ENCODE assay signal across 20 cellular contexts in the genomic region with DNA sequence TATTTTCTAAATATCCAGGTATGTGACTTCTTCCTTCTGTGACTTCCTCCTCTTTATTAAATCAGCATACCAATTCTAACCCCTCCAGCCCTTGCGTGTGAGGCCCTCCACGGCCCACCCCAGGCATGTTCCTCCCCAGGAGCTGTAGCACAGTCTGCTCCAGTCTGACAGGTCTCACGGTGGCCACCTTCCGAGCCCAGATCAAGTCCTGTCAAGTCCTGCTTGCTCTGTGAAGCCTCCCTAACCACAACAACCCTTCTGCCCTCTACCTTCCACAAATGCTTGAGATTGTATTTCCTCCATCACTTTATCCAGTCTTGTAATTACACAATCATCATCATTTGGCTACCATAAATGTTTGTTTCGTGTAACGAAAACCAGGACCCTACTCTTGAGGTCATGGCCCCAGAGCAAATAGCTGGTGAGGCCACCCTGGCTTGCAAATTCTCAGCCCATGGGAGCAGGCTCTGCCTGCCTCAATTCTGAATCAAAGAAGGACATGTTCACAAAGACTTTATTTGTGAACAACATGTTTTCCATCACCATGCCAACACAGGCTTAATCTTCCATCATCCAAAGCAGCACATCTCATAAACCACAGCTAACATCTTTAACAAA. TPM values are rescaled to one million over a fixed set of nuclear protein-coding genes. Genes with fewer than 3 reads are reported as not detected.
DNase-seq lines count a peak whose midpoint lies in the region; ATAC-seq and TF ChIP-seq lines count a peak whose summit lies in the region.
"Had no signal": no experiment of that assay in that cellular context is flagged by ENCODE, and none has a peak within 500 bp of the region (broad histone marks: within the 10 kb centered on the region; RNA-seq: fewer than 3 reads in every experiment).

No MANE protein-coding gene starts in this region.

- no peaks in the 10 kb centered on the region for H3K36me3 Mint-ChIP-seq in brain
- H3K36me3 Mint-ChIP-seq in nephron (ENCODE audit: low read depth): no peaks in the 10 kb centered on the region

- H3K9me3 Mint-ChIP-seq in brain (no peaks in the 10 kb centered on the region), nephron (no peaks in the 10 kb centered on the region)

- intact Hi-C loops in right lobe of liver (cut with DNase I): loop anchor here (5.0 kb wide), 2 partner anchors 141 to 146 kb away; partner anchors contain the start of gene PGLYRP4 (in 1 of the 2)
- intact Hi-C loops in aorta (cut with DNase I): no loop called here

- ATAC-seq in right lobe of liver (no peak), aorta (ENCODE audit: low FRiP score) (no peak), GM21619 (IDR thresholded peaks at IDR 0.05; ENCODE audit: unreplicated experiment) (no peak)
- ATAC-seq: activated CD4-positive, alpha-beta T cell treated with anti-CD3 and anti-CD28 coated beads for 36 hours; left colon had no signal

- peaks cover 37% of the 10 kb centered on the region for H3K4me1 Mint-ChIP-seq in brain
- H3K4me1 Mint-ChIP-seq in nephron: peaks cover 7% of the 10 kb centered on the region
- H3K4me1 Mint-ChIP-seq: activated CD4-positive, alpha-beta T cell treated with anti-CD3 and anti-CD28 coated beads for 36 hours had no signal

- DNase-seq in right lobe of liver (no peak), aorta (no peak), HEK293T (ENCODE audit: extremely low spot score) (no peak)
- DNase-seq in effector CD8-positive, alpha-beta T cell (lab: John Stamatoyannopoulos, UW): no peak
- DNase-seq: activated CD4-positive, alpha-beta T cell treated with anti-CD3 and anti-CD28 coated beads for 36 hours; activated CD8-positive, alpha-beta memory T cell treated with anti-CD3 and anti-CD28 coated beads, Interleukin-2, amount 50 U/mL, for 48 hours; activated effector memory CD4-positive, alpha-beta T cell treated with anti-CD3 and anti-CD28 coated beads, Interleukin-2, amount 50 U/mL, for 16 hours; amniotic stem cell; Caco-2; colonic mucosa; left colon; NCI-H1105; NCI-H2171 treated with DMSO at 0.1 percent for 48 hours; stimulated activated CD4-positive, alpha-beta T cell treated with anti-CD3 and anti-CD28 coated beads, Interleukin-4, amount 100 ng/mL, for 4 hours had no signal

- H3K27ac ChIP-seq in liver (ENCODE audit: low read depth in 1 of 2, low read length in 2 of 2) (no peak overlapping the region), right lobe of liver (no peak overlapping the region), aorta (ENCODE audit: low read depth in 1 of 2, low read length in 2 of 2) (peak overlapping the region; percentile 1 to 72)
- H3K27ac ChIP-seq: colonic mucosa had no signal

- no peak overlapping the region for H3K4me3 ChIP-seq in liver (ENCODE audit: low read depth in 1 of 3, low read length in 3 of 3)
- no peak overlapping the region for H3K4me3 ChIP-seq in right lobe of liver
- no peak overlapping the region for H3K4me3 ChIP-seq in aorta (ENCODE audit: low read length in 2 of 2)
- H3K4me3 ChIP-seq: colonic mucosa had no signal

- WGBS in liver: 73% methylated on average over 6 of the region's 6 CpGs
- 65% methylated on average over 6 of the region's 6 CpGs for WGBS in right lobe of liver (ENCODE audit: insufficient coverage, low coverage, low lambda C conversion rate, missing lambda C conversion rate)
- 55 to 59% methylated on average over 6 of the region's 6 CpGs for WGBS in aorta, 2 donors

- no peak overlapping the region for H3K9ac ChIP-seq in liver (ENCODE audit: low read depth in 1 of 2, low read length in 2 of 2)

- no peak for TF ChIP-seq POLR2A in right lobe of liver (IDR thresholded peaks at IDR 0.05)

- CTCF ChIA-PET in HEK293T (lab: Yijun Ruan, JAX): interaction anchor here (2.3 to 4.7 kb wide), 4 partner anchors 8 to 141 kb away, joined by 16 to 98 read pairs (median 22); partner anchors contain the start of genes PGLYRP4 and S100A9

- H3K4me1 ChIP-seq in liver (ENCODE audit: control insufficient read depth in 4 of 4, insufficient read depth in 4 of 4, low read length in 3 of 4) (no peaks in the 10 kb centered on the region), right lobe of liver (no peaks in the 10 kb centered on the region), aorta (ENCODE audit: control insufficient read depth in 1 of 2, insufficient read depth in 2 of 2, low read length in 2 of 2) (peaks cover 0 to 8% of the 10 kb centered on the region in 2 donors)
- H3K4me1 ChIP-seq: Caco-2, colonic mucosa had no signal

- H3K4me3 Mint-ChIP-seq in brain (no peak overlapping the region), nephron (no peak overlapping the region)
- H3K4me3 Mint-ChIP-seq: activated CD4-positive, alpha-beta T cell treated with anti-CD3 and anti-CD28 coated beads for 36 hours had no signal

- POLR2A ChIA-PET in HEK293T (lab: Yijun Ruan, JAX): no interaction called here

- H3K27ac Mint-ChIP-seq in brain (peak overlapping the region in 3 of 5 experiments; percentile 6 to 73 (median 39)), nephron (peak overlapping the region in 2 of 3 experiments; percentile 41 to 47)
- H3K27ac Mint-ChIP-seq: activated CD4-positive, alpha-beta T cell treated with anti-CD3 and anti-CD28 coated beads for 36 hours had no signal

- TF ChIP-seq CTCF in liver (IDR thresholded peaks at IDR 0.05; ENCODE audit: low read depth, low read length, missing input control) (no peak), right lobe of liver (IDR thresholded peaks at IDR 0.05) (no peak), brain (conservative IDR thresholded peaks at IDR 0.05) (no peak), nephron (IDR thresholded peaks at IDR 0.05; ENCODE audit: unreplicated experiment in 3 of 3) (no peak)

- H3K27me3 Mint-ChIP-seq in brain (peaks cover 14% of the 10 kb centered on the region), nephron (ENCODE audit: low read depth) (no peaks in the 10 kb centered on the region)

- no peak for TF ChIP-seq RAD21 in liver (IDR thresholded peaks at IDR 0.05)

- H3K9me3 ChIP-seq in liver (ENCODE audit: control insufficient read depth in 4 of 4, low read length in 3 of 4) (no peaks in the 10 kb centered on the region), right lobe of liver (no peaks in the 10 kb centered on the region), aorta (ENCODE audit: control insufficient read depth, low read length) (no peaks in the 10 kb centered on the region)
- H3K9me3 ChIP-seq: Caco-2, colonic mucosa had no signal

- H3K36me3 ChIP-seq in liver (ENCODE audit: control insufficient read depth in 4 of 4, insufficient read depth in 3 of 4, low read depth in 1 of 4, low read length in 3 of 4) (no peaks in the 10 kb centered on the region), right lobe of liver (no peaks in the 10 kb centered on the region), aorta (ENCODE audit: control insufficient read depth in 1 of 2, insufficient read depth in 2 of 2, low read length in 1 of 2) (no peaks in the 10 kb centered on the region)
- H3K36me3 ChIP-seq: colonic mucosa had no signal

- H3K27me3 ChIP-seq in liver (ENCODE audit: control insufficient read depth in 4 of 4, insufficient read depth in 4 of 4, low read length in 3 of 4): peaks cover 0 to 2% (median 0%) of the 10 kb centered on the region in 4 donors
- H3K27me3 ChIP-seq in right lobe of liver: no peaks in the 10 kb centered on the region
- no peaks in the 10 kb centered on the region for H3K27me3 ChIP-seq in aorta (ENCODE audit: control insufficient read depth in 1 of 2, insufficient read depth in 2 of 2, low read length in 1 of 2)
- H3K27me3 ChIP-seq: colonic mucosa had no signal

TF ChIP-seq in liver, 16 proteins besides CTCF, POLR2A, EP300 and RAD21:
- TF ChIP-seq, protein P1, sequence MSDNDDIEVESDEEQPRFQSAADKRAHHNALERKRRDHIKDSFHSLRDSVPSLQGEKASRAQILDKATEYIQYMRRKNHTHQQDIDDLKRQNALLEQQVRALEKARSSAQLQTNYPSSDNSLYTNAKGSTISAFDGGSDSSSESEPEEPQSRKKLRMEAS (IDR thresholded peaks at IDR 0.05): no peak
- no peak for TF ChIP-seq HNF4G (IDR thresholded peaks at IDR 0.05)
- TF ChIP-seq NR2F2 (IDR thresholded peaks at IDR 0.05): peak; percentile 68
- no peak for TF ChIP-seq HNF4A (conservative IDR thresholded peaks at IDR 0.05)
- no peak for TF ChIP-seq EGR1 (IDR thresholded peaks at IDR 0.05; ENCODE audit: low read depth in 2 of 2)
- no peak for TF ChIP-seq FOXA1 (IDR thresholded peaks at IDR 0.05)

TF ChIP-seq in HEK293T, 16 proteins besides CTCF, POLR2A, EP300 and RAD21:
- TF ChIP-seq ZNF384 (IDR thresholded peaks at IDR 0.05) (no peak), FOXA1 (IDR thresholded peaks at IDR 0.05) (no peak), ARNT (IDR thresholded peaks at IDR 0.05) (no peak)
TF ChIP-seq in HEK293T: peak in this region for 0.

RNA-seq across cellular contexts. Expression of gene S100A7, which starts 33.0 kb away (rescaled TPM):
- total RNA-seq in liver (not detected), right lobe of liver (not detected), aorta (not detected)
- polyA plus RNA-seq in liver (not detected), brain (ENCODE audit: insufficient read depth, low read depth, low replicate concordance) (not detected), aorta (not detected)
- total RNA-seq: activated CD4-positive, alpha-beta T cell treated with anti-CD3 and anti-CD28 coated beads for 36 hours; Caco-2; colonic mucosa; endothelial cell of umbilical vein; left colon; osteocyte had no signal
- polyA plus RNA-seq: endothelial cell of umbilical vein had no signal

RNA-seq across cellular contexts. Expression of gene S100A6, which starts 42.3 kb away (rescaled TPM):
- total RNA-seq in liver (100 to 1,000 TPM in 1 of 2 donors, 1 to 10 TPM in 1; 5.7 to 124 TPM), right lobe of liver (10 to 100 TPM in 5 of 6 experiments, 1 to 10 TPM in 1; 6.6 to 24.0 (median 12.0) TPM), aorta (1,000 to 10,000 TPM in 1 of 2 donors, 100 to 1,000 TPM in 1; 934 to 1,126 TPM)
- polyA plus RNA-seq in liver (10 to 100 TPM; 27.3 to 30.0 TPM), brain (ENCODE audit: insufficient read depth, low read depth, low replicate concordance) (341 TPM), aorta (1,000 to 10,000 TPM; 3,932 to 5,181 TPM)

RNA-seq across cellular contexts. Expression of gene S100A5, which starts 47.3 kb away (rescaled TPM):
- total RNA-seq in liver (not detected), right lobe of liver (not detected), aorta (not detected)
- polyA plus RNA-seq in liver (not detected), brain (ENCODE audit: insufficient read depth, low read depth, low replicate concordance) (not detected), aorta (not detected)
- total RNA-seq: Caco-2, colonic mucosa, endothelial cell of umbilical vein, left colon had no signal
- polyA plus RNA-seq: endothelial cell of umbilical vein had no signal

RNA-seq across cellular contexts. Expression of gene S100A4, which starts 52.2 kb away (rescaled TPM):
- total RNA-seq in liver: 10 to 100 TPM in 1 of 2 donors, 1 to 10 TPM in 1; 4.8 to 69.8 TPM
- polyA plus RNA-seq in liver: 10 to 100 TPM; 16.3 to 17.1 TPM
- 10 to 100 TPM in 4 of 6 experiments, 1 to 10 TPM in 2; 7.6 to 21.6 (median 14.0) TPM for total RNA-seq in right lobe of liver
- 8.1 TPM for polyA plus RNA-seq in brain (ENCODE audit: insufficient read depth, low read depth, low replicate concordance)
- 100 to 1,000 TPM; 406 to 967 TPM for total RNA-seq in aorta
- 1,000 to 10,000 TPM; 3,369 to 4,033 TPM for polyA plus RNA-seq in aorta
- total RNA-seq: endothelial cell of umbilical vein had no signal

RNA-seq across cellular contexts. Expression of gene S100A3, which starts 55.6 kb away (rescaled TPM):
- total RNA-seq in liver: not detected
- polyA plus RNA-seq in liver: not detected
- under 1 TPM in 1 of 6 experiments, not detected in 5; 0.29 TPM for total RNA-seq in right lobe of liver
- polyA plus RNA-seq in brain (ENCODE audit: insufficient read depth, low read depth, low replicate concordance): 0.71 TPM
- 1 to 10 TPM; 2.3 to 3.8 TPM for total RNA-seq in aorta
- 10 to 100 TPM in 1 of 2 donors, 1 to 10 TPM in 1; 3.0 to 11.7 TPM for polyA plus RNA-seq in aorta
- total RNA-seq: activated CD4-positive, alpha-beta T cell treated with anti-CD3 and anti-CD28 coated beads for 36 hours; left colon had no signal

Comparison
In these comparisons a context has a peak if more than half of its experiments do, and no peak if none do; other contexts are left out.
1. H3K27ac ChIP-seq: peak in aorta (2 of 2); none in liver (0 of 2) and right lobe of liver (0 of 3).
2. RNA of gene S100A6, which starts 42.3 kb away (total RNA-seq): 934 to 1,126 TPM in aorta; 5.7 to 124 TPM in liver and 6.6 to 24.0 TPM in right lobe of liver; every median in the first group is over 4 times any median in the second.
3. intact Hi-C loops: an anchor here in right lobe of liver (5.0 kb wide); none called in aorta.